ENCODE assay signal across 8 cellular contexts in genomic region chr19:52188822-52189744, GRCh38. TPM values are rescaled to one million over a fixed set of nuclear protein-coding genes. Genes with fewer than 3 reads are reported as not detected.
DNase-seq lines count a peak whose midpoint lies in the region; ATAC-seq and TF ChIP-seq lines count a peak whose summit lies in the region.

No MANE protein-coding gene starts in this region.

- H3K27me3 Mint-ChIP-seq in Calu3 (ENCODE audit: unreplicated experiment), result no peaks in the 10 kb centered on the region

- no peaks in the 10 kb centered on the region for H3K9me3 ChIP-seq in ascending aorta

- peak overlapping the region; percentile 100 for H3K27ac Mint-ChIP-seq in Calu3 (ENCODE audit: unreplicated experiment)

- H3K27me3 ChIP-seq in ascending aorta, result no peaks in the 10 kb centered on the region

- peak overlapping the region; percentile 73 to 88 for H3K27ac ChIP-seq in ascending aorta

- H3K4me1 Mint-ChIP-seq in Calu3 (ENCODE audit: low read depth, unreplicated experiment), result peaks cover 23% of the 10 kb centered on the region

- BruUV-seq in Calu3 (replicated peaks; lab: Mats Ljungman, UMichigan), result TSS peak; percentile 95

- H3K36me3 Mint-ChIP-seq in Calu3 (ENCODE audit: insufficient read depth, unreplicated experiment), result peaks cover 52% of the 10 kb centered on the region

- H3K4me3 ChIP-seq in ascending aorta, result peak overlapping the region; percentile 54 to 58

- ATAC-seq in GM21515 (IDR thresholded peaks at IDR 0.05; ENCODE audit: unreplicated experiment), result peak; percentile 8

- TF ChIP-seq CTCF in Calu3 (IDR thresholded peaks at IDR 0.05; ENCODE audit: unreplicated experiment) (no peak), ascending aorta (IDR thresholded peaks at IDR 0.05) (peak in 1 of 3 experiments; percentile 10)

- H3K4me3 Mint-ChIP-seq in Calu3 (ENCODE audit: low read depth, unreplicated experiment), result peak overlapping the region; percentile 97

- peak; percentile 5 for DNase-seq in Calu3
- peak; percentile 57 for DNase-seq in NCI-H2196 (lab: John Stamatoyannopoulos, UW; ENCODE audit: unreplicated experiment)
- peak in 1 of 2 donors; percentile 99 for DNase-seq in ascending aorta (ENCODE audit: low spot score in 2 of 2)
- peak; percentile 45 for DNase-seq in inferior parietal cortex (ENCODE audit: extremely low spot score)
- peak; percentile 96 for DNase-seq in stimulated activated CD8-positive, alpha-beta memory T cell treated with anti-CD3 and anti-CD28 coated beads, Interleukin-4, amount 100 ng/mL, for 48 hours
- DNase-seq in dermis blood vessel endothelial cell, result no peak
- DNase-seq in mucosa of gallbladder (ENCODE audit: low spot score), result no peak

- intact Hi-C loops in Calu3 (cut with micrococcal nuclease; ENCODE audit: unreplicated experiment), result loop anchor here (1.0 to 2.0 kb wide), 2 partner anchors 18 to 50 kb away; partner anchors contain the start of genes ZNF616 and ZNF836
- intact Hi-C loops in ascending aorta (cut with DNase I), result loop anchor here (1.0 kb wide), 3 partner anchors 11 to 49 kb away; partner anchors contain the start of gene ZNF836

- peaks cover 10 to 16% of the 10 kb centered on the region in 2 donors for H3K4me1 ChIP-seq in ascending aorta

- H3K36me3 ChIP-seq in ascending aorta, result no peaks in the 10 kb centered on the region

- H3K9me3 Mint-ChIP-seq in Calu3 (ENCODE audit: low read depth, unreplicated experiment), result peaks cover 13% of the 10 kb centered on the region

- CTCF ChIA-PET in Calu3 (lab: Charles Lee), result interaction anchor here (0.5 to 1.7 kb wide), 14 partner anchors 9 to 1841 kb away, joined by 3 to 11 read pairs (median 5); partner anchors contain the start of genes ZNF616 and ZNF836

RNA-seq across cellular contexts. Expression of gene PPP2R1A, which starts 0.8 kb away (rescaled TPM):
- total RNA-seq in Calu3 (2022), result 288 and 291 TPM in 2 replicates
- total RNA-seq in ascending aorta, result 215 TPM
- total RNA-seq in dermis blood vessel endothelial cell, result 154 and 363 TPM in 2 replicates
- 286 TPM for total RNA-seq in mucosa of gallbladder

RNA-seq across cellular contexts. Expression of gene ZNF836, which starts 17.7 kb away (rescaled TPM):
- total RNA-seq in Calu3 (2022) (11.3 and 12.0 TPM in 2 replicates), ascending aorta (2.8 TPM), dermis blood vessel endothelial cell (10.2 and 10.7 TPM in 2 replicates), mucosa of gallbladder (16.7 TPM)

RNA-seq across cellular contexts. Expression of gene ZNF616, which starts 49.3 kb away (rescaled TPM):
- total RNA-seq in Calu3 (2022) (8.9 and 9.2 TPM in 2 replicates), ascending aorta (1.2 TPM), dermis blood vessel endothelial cell (8.5 and 9.2 TPM in 2 replicates), mucosa of gallbladder (13.4 TPM)

Comparison
In these comparisons a context has a peak if more than half of its experiments do, and no peak if none do; other contexts are left out.
1. DNase-seq: peak in Calu3 (single experiment), NCI-H2196 (single experiment), inferior parietal cortex (single experiment) and stimulated activated CD8-positive, alpha-beta memory T cell treated with anti-CD3 and anti-CD28 coated beads, Interleukin-4, amount 100 ng/mL, for 48 hours (single experiment); none in dermis blood vessel endothelial cell (single experiment) and mucosa of gallbladder (single experiment).